In genomic region chrX:130402211-130402684, GRCh38 we compare ENCODE assay signal across 8 cellular contexts. TPM values are rescaled to one million over a fixed set of nuclear protein-coding genes. Genes with fewer than 3 reads are reported as not detected.
DNase-seq lines count a peak whose midpoint lies in the region; ATAC-seq, FAIRE-seq and TF ChIP-seq lines count a peak whose summit lies in the region.

No MANE protein-coding gene starts in this region.

- H3K27ac Mint-ChIP-seq in GM23338: peak overlapping the region; percentile 10; the same call in 1 of the 2 replicates
- H3K27ac Mint-ChIP-seq in glutamatergic neuron (ENCODE audit: unreplicated experiment): peak overlapping the region; percentile 81

- no peaks in the 10 kb centered on the region for H4K20me1 ChIP-seq in GM23338 (replicated peaks; ENCODE audit: insufficient read depth)

- peaks cover 11% of the 10 kb centered on the region; the same call in 2 of the 3 replicates for H3K36me3 Mint-ChIP-seq in GM23338 (ENCODE audit: low read depth)
- H3K36me3 Mint-ChIP-seq in glutamatergic neuron (ENCODE audit: unreplicated experiment): no peaks in the 10 kb centered on the region

- TF ChIP-seq CTCF in GM23338 (conservative IDR thresholded peaks at IDR 0.05; ENCODE audit: low read depth in 2 of 2): no peak
- TF ChIP-seq CTCF in VCaP (conservative IDR thresholded peaks at IDR 0.05): no peak
- no peak for TF ChIP-seq CTCF in glutamatergic neuron (IDR thresholded peaks at IDR 0.05; ENCODE audit: partially characterized antibody, unreplicated experiment)
- TF ChIP-seq CTCF in D721Med (IDR thresholded peaks at IDR 0.05; ENCODE audit: insufficient read depth, missing control alignments): no peak

- no peaks in the 10 kb centered on the region for H3K4me1 ChIP-seq in GM23338 (ENCODE audit: insufficient read depth)

- H3K4me3 ChIP-seq in GM23338: peak overlapping the region; percentile 79
- peak overlapping the region; percentile 52 to 68 (median 59) for H3K4me3 ChIP-seq in skin epidermis

- H3K36me3 ChIP-seq in GM23338 (ENCODE audit: insufficient read depth): no peaks in the 10 kb centered on the region

- no peaks in the 10 kb centered on the region for H3K27me3 ChIP-seq in GM23338 (ENCODE audit: insufficient read depth)

- H3K27me3 Mint-ChIP-seq in GM23338 (ENCODE audit: insufficient read depth, low read depth, poor library complexity): peaks cover 7% of the 10 kb centered on the region
- peaks cover 4% of the 10 kb centered on the region for H3K27me3 Mint-ChIP-seq in glutamatergic neuron (ENCODE audit: unreplicated experiment)

- H3K9me2 ChIP-seq in GM23338 (ENCODE audit: insufficient read depth): no peaks in the 10 kb centered on the region

- ATAC-seq in GM23338: no peak; the same call in 2 of the 3 replicates
- ATAC-seq in HG03159 (IDR thresholded peaks at IDR 0.05; ENCODE audit: unreplicated experiment): no peak

- H3K27ac ChIP-seq in GM23338 (ENCODE audit: low read depth) (no peak overlapping the region), VCaP (peak overlapping the region; percentile 61), skin epidermis (peak overlapping the region in 19 of 21 experiments; percentile 55 to 85 (median 73))

- H3K4me3 Mint-ChIP-seq in GM23338 (peak overlapping the region; percentile 91), glutamatergic neuron (ENCODE audit: unreplicated experiment) (peak overlapping the region; percentile 95)

- no peak for FAIRE-seq in D721Med (lab: Jason Lieb, UNC)

- no peak overlapping the region for H2AFZ ChIP-seq in GM23338

- H3F3A ChIP-seq in GM23338 (replicated peaks; ENCODE audit: low read depth): no peaks in the 10 kb centered on the region

- H3K4me1 Mint-ChIP-seq in GM23338 (no peaks in the 10 kb centered on the region), glutamatergic neuron (ENCODE audit: low read depth, unreplicated experiment) (no peaks in the 10 kb centered on the region)

- H3K79me2 ChIP-seq in GM23338 (replicated peaks; ENCODE audit: insufficient read depth): peaks cover 11% of the 10 kb centered on the region

- DNase-seq in GM23338 (ENCODE audit: low spot score) (no peak), glutamatergic neuron (no peak), D721Med (ENCODE audit: insufficient read length, low spot score) (no peak)
- no peak for DNase-seq in activated CD4-positive, CD25-positive, alpha-beta regulatory T cell (lab: John Stamatoyannopoulos, UW)
- no peak for DNase-seq in stimulated activated CD4-positive, alpha-beta T cell treated with anti-CD3 and anti-CD28 coated beads, Interleukin-4, amount 100 ng/mL, for 24 hours

- H3K9me3 Mint-ChIP-seq in GM23338 (no peaks in the 10 kb centered on the region), glutamatergic neuron (ENCODE audit: unreplicated experiment) (no peaks in the 10 kb centered on the region)

- peak overlapping the region; percentile 89 for H3K4me2 ChIP-seq in GM23338

TF ChIP-seq in GM23338, 12 proteins besides CTCF, POLR2A, EP300 and RAD21:
- TF ChIP-seq STAT1 (IDR thresholded peaks at IDR 0.05; ENCODE audit: unreplicated experiment) (no peak), EZH2phosphoT487 (IDR thresholded peaks at IDR 0.05; ENCODE audit: unreplicated experiment) (no peak)

RNA-seq across cellular contexts. Expression of gene RBMX2, which starts 0.5 kb away (rescaled TPM):
- 13.4 and 16.1 TPM in 2 replicates for total RNA-seq in GM23338 (2014; rRNA removed; shearing (Covaris generic))
- 44.6 and 48.9 TPM in 2 replicates for polyA plus RNA-seq in GM23338 (2016; fragmentation: Nextera tagmentation; extraction: Ambion mirVana)
- total RNA-seq in glutamatergic neuron (ENCODE audit: unreplicated experiment): 24.3 TPM

RNA-seq across cellular contexts. Expression of gene GPR119, which starts 16.8 kb away (rescaled TPM):
- not detected in 2 replicates for total RNA-seq in GM23338 (2014; rRNA removed; shearing (Covaris generic))
- polyA plus RNA-seq in GM23338 (2016; fragmentation: Nextera tagmentation; extraction: Ambion mirVana): not detected in 2 replicates
- not detected for total RNA-seq in glutamatergic neuron (ENCODE audit: unreplicated experiment)
